ENCODE assay signal across 8 cellular contexts in genomic region chr16:28880589-28880915, GRCh38. TPM values are rescaled to one million over a fixed set of nuclear protein-coding genes. Genes with fewer than 3 reads are reported as not detected.
DNase-seq lines count a peak whose midpoint lies in the region; ATAC-seq and TF ChIP-seq lines count a peak whose summit lies in the region.

No MANE protein-coding gene starts in this region.

- ATAC-seq in HG02870 (IDR thresholded peaks at IDR 0.05; ENCODE audit: unreplicated experiment) (no peak), left lobe of liver (no peak)

- H3K4me2 ChIP-seq in OCI-LY3 (ENCODE audit: low read length): peak overlapping the region; percentile 93; the same call in 1 of the 2 replicates
- H3K4me2 ChIP-seq in osteoblast (ENCODE audit: insufficient read depth, low read length): peak overlapping the region; percentile 92

- no peak overlapping the region for H3K4me3 ChIP-seq in OCI-LY3 (ENCODE audit: low read length)
- H3K4me3 ChIP-seq in ectodermal cell (ENCODE audit: insufficient read depth, low read depth, low read length): peak overlapping the region; percentile 87
- H3K4me3 ChIP-seq in osteoblast (ENCODE audit: insufficient read depth, low read length): peak overlapping the region; percentile 78

- H3K27me3 Mint-ChIP-seq in Calu3 (ENCODE audit: unreplicated experiment): no peaks in the 10 kb centered on the region

- no peaks in the 10 kb centered on the region for H3K36me3 ChIP-seq in OCI-LY3 (replicated peaks; ENCODE audit: low read depth, low read length)
- H3K36me3 ChIP-seq in ectodermal cell (ENCODE audit: control insufficient read depth, insufficient read depth, low read length): no peaks in the 10 kb centered on the region
- H3K36me3 ChIP-seq in osteoblast (ENCODE audit: insufficient read depth, low read length): no peaks in the 10 kb centered on the region

- 19 to 20% methylated on average over 11 of the region's 11 CpGs for WGBS in ectodermal cell, 2 experiments

- H3K4me3 Mint-ChIP-seq in Calu3 (ENCODE audit: low read depth, unreplicated experiment): peak overlapping the region; percentile 88

- peak overlapping the region; percentile 68 for H3K27ac Mint-ChIP-seq in Calu3 (ENCODE audit: unreplicated experiment)

- no peaks in the 10 kb centered on the region for H3K27me3 ChIP-seq in OCI-LY3 (ENCODE audit: low read depth, low read length)
- H3K27me3 ChIP-seq in ectodermal cell (ENCODE audit: control insufficient read depth, insufficient read depth, low read length, poor library complexity, severe bottlenecking): peaks cover 4% of the 10 kb centered on the region
- H3K27me3 ChIP-seq in osteoblast (ENCODE audit: insufficient read depth, low read length): no peaks in the 10 kb centered on the region

- H3K4me1 ChIP-seq in OCI-LY3 (ENCODE audit: low read length) (peaks cover 12% of the 10 kb centered on the region), ectodermal cell (ENCODE audit: control insufficient read depth, insufficient read depth, low read length) (peaks cover 28% of the 10 kb centered on the region), osteoblast (ENCODE audit: insufficient read depth, low read length) (peaks cover 14% of the 10 kb centered on the region)

- H3K9ac ChIP-seq in OCI-LY3 (ENCODE audit: low read length): no peak overlapping the region

- H3K9me3 ChIP-seq in OCI-LY3 (ENCODE audit: insufficient read depth, low read length): no peaks in the 10 kb centered on the region
- H3K9me3 ChIP-seq in ectodermal cell (ENCODE audit: control insufficient read depth, low read length): no peaks in the 10 kb centered on the region
- H3K9me3 ChIP-seq in osteoblast (ENCODE audit: low read depth, low read length): no peaks in the 10 kb centered on the region

- H3K27ac ChIP-seq in OCI-LY3 (ENCODE audit: low read length) (no peak overlapping the region), ectodermal cell (ENCODE audit: insufficient read depth, low read depth, low read length, poor library complexity, severe bottlenecking) (no peak overlapping the region), osteoblast (ENCODE audit: low read depth, low read length) (no peak overlapping the region)

- H3K9me3 Mint-ChIP-seq in Calu3 (ENCODE audit: low read depth, unreplicated experiment): no peaks in the 10 kb centered on the region

- H3K36me3 Mint-ChIP-seq in Calu3 (ENCODE audit: insufficient read depth, unreplicated experiment): peaks cover 58% of the 10 kb centered on the region

- TF ChIP-seq CTCF in Calu3 (IDR thresholded peaks at IDR 0.05; ENCODE audit: unreplicated experiment) (no peak), OCI-LY3 (IDR thresholded peaks at IDR 0.05; ENCODE audit: low read depth, low read length) (no peak), osteoblast (IDR thresholded peaks at IDR 0.05; ENCODE audit: extremely low read depth, low read depth, low read length) (no peak)

- intact Hi-C loops in Calu3 (cut with micrococcal nuclease; ENCODE audit: unreplicated experiment): no loop called here

- H2AFZ ChIP-seq in OCI-LY3 (ENCODE audit: low read depth, low read length): peak overlapping the region; percentile 81; the same call in 1 of the 2 replicates
- H2AFZ ChIP-seq in osteoblast (ENCODE audit: low read length): peak overlapping the region; percentile 78

- H3K4me1 Mint-ChIP-seq in Calu3 (ENCODE audit: low read depth, unreplicated experiment): peaks cover 13% of the 10 kb centered on the region

- no peak for DNase-seq in Calu3
- no peak for DNase-seq in osteoblast (ENCODE audit: insufficient read length, low spot score, missing footprints)
- no peak for DNase-seq in activated effector memory CD4-positive, alpha-beta T cell treated with Interleukin-2 at 50 U/mL for 16 hours
- no peak for DNase-seq in RKO (ENCODE audit: low spot score)
- no peak for DNase-seq in left lobe of liver (ENCODE audit: low spot score)

- CTCF ChIA-PET in Calu3 (lab: Charles Lee): no interaction called here

- H3K79me2 ChIP-seq in OCI-LY3 (ENCODE audit: low read length) (no peaks in the 10 kb centered on the region), osteoblast (ENCODE audit: insufficient read depth, low read length) (no peaks in the 10 kb centered on the region)

- H4K20me1 ChIP-seq in OCI-LY3 (ENCODE audit: insufficient read depth, low read length): no peaks in the 10 kb centered on the region
- H4K20me1 ChIP-seq in osteoblast (ENCODE audit: insufficient read depth, low read length): no peaks in the 10 kb centered on the region

- no TSS peak for BruUV-seq in Calu3 (replicated peaks; lab: Mats Ljungman, UMichigan)

RNA-seq across cellular contexts. Expression of gene ATP2A1, which starts 2.3 kb away (rescaled TPM):
- total RNA-seq in Calu3 (2022) (3.7 and 5.7 TPM in 2 replicates), osteoblast (0.29 and 0.36 TPM in 2 replicates), left lobe of liver (1.4 TPM)
- polyA plus RNA-seq in ectodermal cell (2013, experiment 1 of 4): 6.2 TPM
- polyA plus RNA-seq in ectodermal cell (2013, experiment 2 of 4): 5.8 TPM
- polyA plus RNA-seq in ectodermal cell (2013, experiment 3 of 4): 3.6 TPM
- polyA plus RNA-seq in ectodermal cell (2013, experiment 4 of 4): 3.4 TPM

RNA-seq across cellular contexts. Expression of gene SH2B1, which starts 16.9 kb away (rescaled TPM):
- total RNA-seq in Calu3 (2022): 60.9 and 67.9 TPM in 2 replicates
- polyA plus RNA-seq in ectodermal cell (2013, experiment 1 of 4): 53.4 TPM
- polyA plus RNA-seq in ectodermal cell (2013, experiment 2 of 4): 54.7 TPM
- polyA plus RNA-seq in ectodermal cell (2013, experiment 3 of 4): 40.9 TPM
- 52.3 TPM for polyA plus RNA-seq in ectodermal cell (2013, experiment 4 of 4)
- 14.8 and 17.1 TPM in 2 replicates for total RNA-seq in osteoblast
- total RNA-seq in left lobe of liver: 30.8 TPM

RNA-seq across cellular contexts. Expression of gene TUFM, which starts 34.4 kb away (rescaled TPM):
- 273 and 286 TPM in 2 replicates for total RNA-seq in Calu3 (2022)
- polyA plus RNA-seq in ectodermal cell (2013, experiment 1 of 4): 165 TPM
- 165 TPM for polyA plus RNA-seq in ectodermal cell (2013, experiment 2 of 4)
- 117 TPM for polyA plus RNA-seq in ectodermal cell (2013, experiment 3 of 4)
- polyA plus RNA-seq in ectodermal cell (2013, experiment 4 of 4): 132 TPM
- total RNA-seq in osteoblast: 89.9 and 101 TPM in 2 replicates
- total RNA-seq in left lobe of liver: 177 TPM

RNA-seq across cellular contexts. Expression of gene RABEP2, which starts 44.5 kb away (rescaled TPM):
- 30.2 and 34.3 TPM in 2 replicates for total RNA-seq in Calu3 (2022)
- polyA plus RNA-seq in ectodermal cell (2013, experiment 1 of 4): 9.6 TPM
- polyA plus RNA-seq in ectodermal cell (2013, experiment 2 of 4): 8.4 TPM
- 5.4 TPM for polyA plus RNA-seq in ectodermal cell (2013, experiment 3 of 4)
- 7.3 TPM for polyA plus RNA-seq in ectodermal cell (2013, experiment 4 of 4)
- 27.4 and 31.5 TPM in 2 replicates for total RNA-seq in osteoblast
- total RNA-seq in left lobe of liver: 6.8 TPM

RNA-seq across cellular contexts. Expression of gene CD19, which starts 51.2 kb away (rescaled TPM):
- total RNA-seq in Calu3 (2022) (not detected in 2 replicates), osteoblast (not detected in 2 replicates), left lobe of liver (not detected)
- not detected for polyA plus RNA-seq in ectodermal cell (2013, experiment 1 of 4)
- not detected for polyA plus RNA-seq in ectodermal cell (2013, experiment 2 of 4)
- polyA plus RNA-seq in ectodermal cell (2013, experiment 3 of 4): not detected
- polyA plus RNA-seq in ectodermal cell (2013, experiment 4 of 4): not detected
